In genomic region chrX:9339603-9340569, GRCh38 we compare ENCODE assay signal across 9 cellular contexts.
A peak's percentile ranks its signal among the peaks of the same experiment; 100 is the strongest.
DNase-seq lines count a peak whose midpoint lies in the region; ATAC-seq and TF ChIP-seq lines count a peak whose summit lies in the region.
"Had no signal": no experiment of that assay in that cellular context is flagged by ENCODE, and none has a peak within 500 bp of the region (broad histone marks: within the 10 kb centered on the region; RNA-seq: fewer than 3 reads in every experiment).

No MANE protein-coding gene starts in this region.

- no peaks in the 10 kb centered on the region for H3K27me3 ChIP-seq in BLaER1
- no peaks in the 10 kb centered on the region for H3K27me3 ChIP-seq in KMS-11 (ENCODE audit: insufficient read depth, low read depth)

- H3K36me3 ChIP-seq in BLaER1 (no peaks in the 10 kb centered on the region), KMS-11 (ENCODE audit: insufficient read depth) (no peaks in the 10 kb centered on the region)

- H3K79me2 ChIP-seq in KMS-11 (ENCODE audit: insufficient read depth, low read depth): no peaks in the 10 kb centered on the region
- H3K79me2 ChIP-seq: parathyroid adenoma had no signal

- TF ChIP-seq CTCF in KMS-11 (conservative IDR thresholded peaks at IDR 0.05; ENCODE audit: low read depth, low read length): no peak

- DNase-seq in amniotic epithelial cell (ENCODE audit: low read depth) (peak; percentile 77), myocyte (ENCODE audit: low read depth) (peak; percentile 56), Kasumi-1 (lab: John Stamatoyannopoulos, UW) (no peak), NCI-H2081 (lab: John Stamatoyannopoulos, UW) (no peak)
- DNase-seq in stimulated activated CD4-positive, alpha-beta T cell treated with anti-CD3 and anti-CD28 coated beads, Interleukin-4, amount 100 ng/mL, for 24 hours: no peak

- H3K4me2 ChIP-seq in BLaER1 (peak overlapping the region; percentile 93), KMS-11 (peak overlapping the region; percentile 94)

- H3K27ac ChIP-seq in BLaER1 (peak overlapping the region; percentile 92), KMS-11 (peak overlapping the region; percentile 95)

- H3K9me3 ChIP-seq in BLaER1: peaks cover 5% of the 10 kb centered on the region; the same call in 1 of the 2 replicates

- H3K4me1 ChIP-seq in BLaER1: peaks cover 46% of the 10 kb centered on the region
- H3K4me1 ChIP-seq in KMS-11 (ENCODE audit: low read depth, poor library complexity, severe bottlenecking): peaks cover 36% of the 10 kb centered on the region
- H3K4me1 ChIP-seq: parathyroid adenoma had no signal

- peak overlapping the region; percentile 69; the same call in 1 of the 2 replicates for H2AFZ ChIP-seq in KMS-11 (ENCODE audit: low read depth)
- H2AFZ ChIP-seq: parathyroid adenoma had no signal

- H3K4me3 ChIP-seq in BLaER1 (peak overlapping the region; percentile 58), KMS-11 (IDR thresholded peaks at IDR 0.05; ENCODE audit: insufficient read depth, low read depth, low read length) (no peak overlapping the region)

- H4K20me1 ChIP-seq in BLaER1 (no peaks in the 10 kb centered on the region), KMS-11 (ENCODE audit: insufficient read depth) (no peaks in the 10 kb centered on the region)

- H3K9ac ChIP-seq in BLaER1: peak overlapping the region; percentile 82
- peak overlapping the region; percentile 70; the same call in 1 of the 2 replicates for H3K9ac ChIP-seq in KMS-11
- H3K9ac ChIP-seq: parathyroid adenoma had no signal

- no peak for ATAC-seq in HG03139 (IDR thresholded peaks at IDR 0.05; ENCODE audit: unreplicated experiment)

Comparison
In these comparisons a context has a peak if more than half of its experiments do, and no peak if none do; other contexts are left out.
1. DNase-seq: peak in amniotic epithelial cell (single experiment) and myocyte (single experiment); none in Kasumi-1 (0 of 2), NCI-H2081 (0 of 2) and stimulated activated CD4-positive, alpha-beta T cell treated with anti-CD3 and anti-CD28 coated beads, Interleukin-4, amount 100 ng/mL, for 24 hours (single experiment).